In the genomic region with DNA sequence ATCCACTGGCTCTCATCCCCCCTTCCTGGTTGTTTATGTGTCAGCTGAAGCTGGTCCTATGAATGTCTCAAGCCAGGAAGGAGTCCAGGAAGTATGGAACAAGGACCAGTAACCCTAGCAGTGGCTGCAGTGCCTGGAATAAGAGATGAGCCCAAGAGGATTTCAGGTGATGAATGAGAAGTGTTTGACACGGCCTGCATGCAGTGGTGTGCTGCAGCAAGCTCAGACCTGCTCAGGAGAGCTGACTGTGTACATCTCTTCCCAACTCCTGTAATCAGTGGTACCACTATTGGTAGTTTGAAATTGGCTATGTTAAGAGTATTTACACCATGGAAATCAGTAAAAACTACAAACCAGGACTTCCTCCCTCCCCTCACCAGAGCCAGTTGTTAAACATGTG, we compare ENCODE assay signal across 31 cellular contexts.
"Had no signal": no experiment of that assay in that cellular context is flagged by ENCODE, and none has a peak within 500 bp of the region (broad histone marks: within the 10 kb centered on the region; RNA-seq: fewer than 3 reads in every experiment).

No MANE protein-coding gene starts in this region.

- H3K9me3 Mint-ChIP-seq: activated CD4-positive, alpha-beta memory T cell treated with anti-CD3 and anti-CD28 coated beads for 36 hours; activated CD4-positive, alpha-beta T cell treated with anti-CD3 and anti-CD28 coated beads, Interleukin-2, amount 10 ng/mL, durations not matched to agents 24 days and 14 days; activated T-helper 1 cell treated with anti-CD3 and anti-CD28 coated beads, Interleukin-12 subunit alpha, Interleukin-12 subunit beta, Interleukin-2, Interleukin-4 antibody, amounts not matched to agents 30 ng/mL and 10 ng/mL and 1 ng/mL, durations not matched to agents 14 hours and 24 hours and 36 hours; activated T-helper 2 cell treated with anti-CD3 and anti-CD28 coated beads, Interferon-gamma antibody, Interleukin-2, Interleukin-4, amounts not matched to agents 10 μg/mL and 5 μg/mL and 100 μg/mL, durations not matched to agents 14 hours and 24 hours and 36 hours; brain had no signal

- DNase-seq: activated CD4-positive, alpha-beta memory T cell treated with anti-CD3 and anti-CD28 coated beads for 36 hours; activated CD4-positive, alpha-beta T cell treated with anti-CD3 and anti-CD28 coated beads for 36 hours; activated CD4-positive, alpha-beta T cell treated with anti-CD3 and anti-CD28 coated beads, Interleukin-2, amount 10 ng/mL, durations not matched to agents 24 days and 14 days; activated CD4-positive, CD25-positive, alpha-beta regulatory T cell; activated CD4-positive, CD25-positive, alpha-beta regulatory T cell treated with anti-CD3 and anti-CD28 coated beads, Interleukin-2, amount 50 U/mL, for 72 hours; activated CD8-positive, alpha-beta memory T cell treated with anti-CD3 and anti-CD28 coated beads, Interleukin-2, amount 10 ng/mL, durations not matched to agents 7 days and 5 days; activated CD8-positive, alpha-beta memory T cell treated with anti-CD3 and anti-CD28 coated beads, Interleukin-2, amount 50 U/mL, for 4 hours; activated CD8-positive, alpha-beta T cell treated with anti-CD3 and anti-CD28 coated beads, Interleukin-2, amount 10 ng/mL, durations not matched to agents 7 days and 5 days; activated effector memory CD4-positive, alpha-beta T cell treated with anti-CD3 and anti-CD28 coated beads, Interleukin-2, amount 50 U/mL, for 16 hours; activated naive CD4-positive, alpha-beta T cell; activated naive CD4-positive, alpha-beta T cell treated with anti-CD3 and anti-CD28 coated beads, Interleukin-2, amount 10 ng/mL, durations not matched to agents 7 days and 5 days; activated naive CD8-positive, alpha-beta T cell treated with anti-CD3 and anti-CD28 coated beads, Interleukin-2, amount 10 ng/mL, durations not matched to agents 7 days and 5 days; activated T-cell treated with anti-CD3 and anti-CD28 coated beads, Interleukin-2, amount 50 U/mL, for 1 hour; activated T-cell treated with anti-CD3 and anti-CD28 coated beads, Interleukin-2, amount 50 U/mL, for 48 hours; cortex of kidney; dermis blood vessel endothelial cell; effector CD4-positive, alpha-beta T cell; effector memory CD8-positive, alpha-beta T cell; esophagus squamous epithelium; heart left ventricle; hypothalamus; T-helper 2 cell had no signal

- H3K27me3 Mint-ChIP-seq: activated CD4-positive, alpha-beta memory T cell treated with anti-CD3 and anti-CD28 coated beads for 36 hours; activated CD4-positive, alpha-beta T cell treated with anti-CD3 and anti-CD28 coated beads, Interleukin-2, amount 10 ng/mL, durations not matched to agents 24 days and 14 days; activated CD8-positive, alpha-beta memory T cell treated with anti-CD3 and anti-CD28 coated beads, Interleukin-2, amount 10 ng/mL, durations not matched to agents 7 days and 5 days; activated naive CD4-positive, alpha-beta T cell treated with anti-CD3 and anti-CD28 coated beads, Interleukin-2, amount 10 ng/mL, durations not matched to agents 7 days and 5 days; activated naive CD8-positive, alpha-beta T cell treated with anti-CD3 and anti-CD28 coated beads, Interleukin-2, amount 10 ng/mL, durations not matched to agents 7 days and 5 days; effector memory CD8-positive, alpha-beta T cell had no signal

- H3K4me3 ChIP-seq: ascending aorta, breast epithelium, esophagus squamous epithelium, heart left ventricle had no signal

- H3K27ac ChIP-seq: ascending aorta, breast epithelium, epithelial cell of prostate, esophagus squamous epithelium, heart left ventricle had no signal

- H3K9me3 ChIP-seq: ascending aorta, breast epithelium, esophagus squamous epithelium had no signal

- H3K4me1 Mint-ChIP-seq: activated CD4-positive, alpha-beta T cell treated with anti-CD3 and anti-CD28 coated beads for 36 hours; activated CD4-positive, alpha-beta T cell treated with anti-CD3 and anti-CD28 coated beads, Interleukin-2, amount 10 ng/mL, durations not matched to agents 24 days and 14 days; activated CD8-positive, alpha-beta memory T cell treated with anti-CD3 and anti-CD28 coated beads, Interleukin-2, amount 10 ng/mL, durations not matched to agents 7 days and 5 days; activated naive CD4-positive, alpha-beta T cell treated with anti-CD3 and anti-CD28 coated beads, Interleukin-2, amount 10 ng/mL, durations not matched to agents 7 days and 5 days; activated naive CD8-positive, alpha-beta T cell treated with anti-CD3 and anti-CD28 coated beads, Interleukin-2, amount 10 ng/mL, durations not matched to agents 7 days and 5 days; brain had no signal

- H3K36me3 ChIP-seq: ascending aorta, breast epithelium, esophagus squamous epithelium, heart left ventricle had no signal

- ATAC-seq: activated CD4-positive, alpha-beta T cell treated with anti-CD3 and anti-CD28 coated beads for 36 hours; activated CD8-positive, alpha-beta memory T cell treated with anti-CD3 and anti-CD28 coated beads, Interleukin-2, amount 10 ng/mL, durations not matched to agents 7 days and 5 days; activated CD8-positive, alpha-beta T cell treated with anti-CD3 and anti-CD28 coated beads, Interleukin-2, amount 10 ng/mL, durations not matched to agents 7 days and 5 days; activated naive CD4-positive, alpha-beta T cell treated with anti-CD3 and anti-CD28 coated beads, Interleukin-2, amount 50 U/mL, for 72 hours; effector memory CD8-positive, alpha-beta T cell; heart left ventricle had no signal

- H3K4me3 Mint-ChIP-seq: activated CD4-positive, alpha-beta memory T cell treated with anti-CD3 and anti-CD28 coated beads for 36 hours; activated CD4-positive, alpha-beta T cell treated with anti-CD3 and anti-CD28 coated beads for 36 hours; activated CD4-positive, alpha-beta T cell treated with anti-CD3 and anti-CD28 coated beads, Interleukin-2, amount 10 ng/mL, durations not matched to agents 24 days and 14 days; activated CD8-positive, alpha-beta memory T cell treated with anti-CD3 and anti-CD28 coated beads, Interleukin-2, amount 10 ng/mL, durations not matched to agents 7 days and 5 days; activated CD8-positive, alpha-beta T cell treated with anti-CD3 and anti-CD28 coated beads, Interleukin-2, amount 10 ng/mL, durations not matched to agents 7 days and 5 days; activated naive CD4-positive, alpha-beta T cell treated with anti-CD3 and anti-CD28 coated beads, Interleukin-2, amount 10 ng/mL, durations not matched to agents 7 days and 5 days; activated naive CD8-positive, alpha-beta T cell treated with anti-CD3 and anti-CD28 coated beads, Interleukin-2, amount 10 ng/mL, durations not matched to agents 7 days and 5 days; activated T-helper 1 cell treated with anti-CD3 and anti-CD28 coated beads, Interleukin-12 subunit alpha, Interleukin-12 subunit beta, Interleukin-2, Interleukin-4 antibody, amounts not matched to agents 30 ng/mL and 10 ng/mL and 1 ng/mL, durations not matched to agents 14 hours and 24 hours and 36 hours; brain; effector memory CD8-positive, alpha-beta T cell had no signal

- H3K27ac Mint-ChIP-seq: activated CD4-positive, alpha-beta memory T cell treated with anti-CD3 and anti-CD28 coated beads for 36 hours; activated CD4-positive, alpha-beta T cell treated with anti-CD3 and anti-CD28 coated beads for 36 hours; activated CD4-positive, alpha-beta T cell treated with anti-CD3 and anti-CD28 coated beads, Interleukin-2, amount 10 ng/mL, durations not matched to agents 24 days and 14 days; activated CD8-positive, alpha-beta memory T cell treated with anti-CD3 and anti-CD28 coated beads, Interleukin-2, amount 10 ng/mL, durations not matched to agents 7 days and 5 days; activated CD8-positive, alpha-beta T cell treated with anti-CD3 and anti-CD28 coated beads, Interleukin-2, amount 10 ng/mL, durations not matched to agents 7 days and 5 days; activated naive CD4-positive, alpha-beta T cell treated with anti-CD3 and anti-CD28 coated beads, Interleukin-2, amount 10 ng/mL, durations not matched to agents 7 days and 5 days; activated naive CD4-positive, alpha-beta T cell treated with anti-CD3 and anti-CD28 coated beads, Interleukin-2, amount 50 U/mL, for 72 hours; activated naive CD8-positive, alpha-beta T cell treated with anti-CD3 and anti-CD28 coated beads, Interleukin-2, amount 10 ng/mL, durations not matched to agents 7 days and 5 days; activated T-helper 1 cell treated with anti-CD3 and anti-CD28 coated beads, Interleukin-12 subunit alpha, Interleukin-12 subunit beta, Interleukin-2, Interleukin-4 antibody, amounts not matched to agents 30 ng/mL and 10 ng/mL and 1 ng/mL, durations not matched to agents 14 hours and 24 hours and 36 hours; activated T-helper 2 cell treated with anti-CD3 and anti-CD28 coated beads, Interferon-gamma antibody, Interleukin-2, Interleukin-4, amounts not matched to agents 10 μg/mL and 5 μg/mL and 100 μg/mL, durations not matched to agents 14 hours and 24 hours and 36 hours; brain; effector memory CD8-positive, alpha-beta T cell had no signal

- H3K27me3 ChIP-seq: ascending aorta, breast epithelium, esophagus squamous epithelium, heart left ventricle had no signal

- H3K36me3 Mint-ChIP-seq: activated CD4-positive, alpha-beta memory T cell treated with anti-CD3 and anti-CD28 coated beads for 36 hours; activated CD8-positive, alpha-beta memory T cell treated with anti-CD3 and anti-CD28 coated beads, Interleukin-2, amount 10 ng/mL, durations not matched to agents 7 days and 5 days; activated naive CD4-positive, alpha-beta T cell treated with anti-CD3 and anti-CD28 coated beads, Interleukin-2, amount 10 ng/mL, durations not matched to agents 7 days and 5 days; activated naive CD4-positive, alpha-beta T cell treated with anti-CD3 and anti-CD28 coated beads, Interleukin-2, amount 50 U/mL, for 72 hours; activated naive CD8-positive, alpha-beta T cell treated with anti-CD3 and anti-CD28 coated beads, Interleukin-2, amount 10 ng/mL, durations not matched to agents 7 days and 5 days; brain had no signal

- FAIRE-seq: colon, frontal cortex had no signal

- H3K4me1 ChIP-seq: ascending aorta, breast epithelium, esophagus squamous epithelium, heart left ventricle had no signal
